In genomic region chr5:37842048-37842447, GRCh38 we compare ENCODE assay signal across 19 cellular contexts. TPM values are rescaled to one million over a fixed set of nuclear protein-coding genes. Genes with fewer than 3 reads are reported as not detected.
"Had no signal": no experiment of that assay in that cellular context is flagged by ENCODE, and none has a peak within 500 bp of the region (broad histone marks: within the 10 kb centered on the region; RNA-seq: fewer than 3 reads in every experiment).

No MANE protein-coding gene starts in this region.

- H3K27ac Mint-ChIP-seq: activated naive CD8-positive, alpha-beta T cell treated with anti-CD3 and anti-CD28 coated beads, Interleukin-2, amount 10 ng/mL, durations not matched to agents 7 days and 5 days had no signal

- H3K27me3 ChIP-seq: testis had no signal

- ATAC-seq: gastrocnemius medialis had no signal

- H3K4me3 ChIP-seq: coronary artery, esophagus muscularis mucosa, gastrocnemius medialis, spleen, testis, vagina had no signal

- H3K36me3 ChIP-seq: esophagus muscularis mucosa, gastrocnemius medialis, spleen, vagina had no signal

- DNase-seq: activated CD4-positive, alpha-beta T cell treated with anti-CD3 and anti-CD28 coated beads for 4 hours; activated CD4-positive, alpha-beta T cell treated with anti-CD3 and anti-CD28 coated beads, Interleukin-2, amount 50 U/mL, for 48 hours; activated CD4-positive, CD25-positive, alpha-beta regulatory T cell; activated naive CD4-positive, alpha-beta T cell treated with Interleukin-2 at 50 U/mL for 16 hours; activated naive CD8-positive, alpha-beta T cell treated with anti-CD3 and anti-CD28 coated beads, Interleukin-2, amount 10 ng/mL, durations not matched to agents 7 days and 5 days; activated T-cell treated with anti-CD3 and anti-CD28 coated beads, Interleukin-2, amount 50 U/mL, for 48 hours; amygdala; cerebellar nuclear complex; gastrocnemius medialis; spleen; stimulated activated CD4-positive, alpha-beta T cell treated with anti-CD3 and anti-CD28 coated beads, Interleukin-4, amount 100 ng/mL, for 1 hour; stimulated activated naive CD4-positive, alpha-beta T cell; testis; trophoblast cell had no signal

- H3K36me3 Mint-ChIP-seq: activated naive CD8-positive, alpha-beta T cell treated with anti-CD3 and anti-CD28 coated beads, Interleukin-2, amount 10 ng/mL, durations not matched to agents 7 days and 5 days had no signal

- H3K27ac ChIP-seq: coronary artery, gastrocnemius medialis, spleen, testis, vagina had no signal

- H3K4me3 Mint-ChIP-seq: activated naive CD8-positive, alpha-beta T cell treated with anti-CD3 and anti-CD28 coated beads, Interleukin-2, amount 10 ng/mL, durations not matched to agents 7 days and 5 days had no signal

- H3K9me3 ChIP-seq: esophagus muscularis mucosa, gastrocnemius medialis, spleen, testis, vagina had no signal

- H3K9me3 Mint-ChIP-seq: activated naive CD8-positive, alpha-beta T cell treated with anti-CD3 and anti-CD28 coated beads, Interleukin-2, amount 10 ng/mL, durations not matched to agents 7 days and 5 days had no signal

RNA-seq across cellular contexts. Expression of gene GDNF, which starts 2.2 kb away (rescaled TPM):
- total RNA-seq: activated CD8-positive, alpha-beta memory T cell treated with anti-CD3 and anti-CD28 coated beads for 36 hours; activated naive CD8-positive, alpha-beta T cell treated with anti-CD3 and anti-CD28 coated beads, Interleukin-2, amount 10 ng/mL, durations not matched to agents 7 days and 5 days had no signal
- polyA plus RNA-seq: neural cell had no signal
